8 cellular contexts compared by ENCODE assay signal in the genomic region with DNA sequence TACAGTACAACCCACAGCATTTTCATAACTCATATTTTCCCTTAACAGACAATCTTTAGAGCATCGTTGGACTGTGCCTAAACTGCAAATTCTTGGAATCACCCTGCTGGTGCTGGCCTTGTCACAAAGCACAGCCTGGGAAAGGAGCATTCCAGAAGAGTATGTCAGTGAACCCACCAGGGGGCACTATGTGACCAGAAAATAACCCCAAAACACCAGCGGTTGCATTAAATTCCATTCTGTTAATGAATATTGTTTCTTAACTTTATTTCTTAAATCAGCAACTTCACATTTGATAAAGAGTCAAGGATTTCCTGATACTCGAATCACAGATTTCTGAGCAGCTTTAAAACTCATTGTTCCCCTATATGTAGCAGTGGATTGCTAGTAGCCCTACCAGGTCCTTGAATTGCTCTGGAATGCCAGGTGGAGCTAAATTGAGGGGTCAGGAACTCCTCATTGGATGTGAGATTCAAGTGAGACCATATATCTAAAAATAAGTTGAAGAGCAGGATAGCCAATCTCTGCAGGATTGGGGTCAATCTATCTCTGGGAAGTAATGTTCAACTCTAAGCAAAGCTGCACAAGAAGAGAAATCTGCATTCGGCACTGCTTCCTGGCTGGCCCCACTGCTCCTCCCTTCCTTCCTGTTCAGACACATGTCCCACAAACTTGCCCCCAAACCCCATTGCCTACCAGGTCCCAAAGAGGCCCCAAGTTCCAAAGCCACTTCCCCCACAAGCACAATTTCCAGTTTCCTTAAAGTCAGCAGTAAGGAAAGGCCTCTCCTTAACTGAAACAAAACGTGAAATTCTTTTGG. TPM values are rescaled to one million over a fixed set of nuclear protein-coding genes. Genes with fewer than 3 reads are reported as not detected.
A peak's percentile ranks its signal among the peaks of the same experiment; 100 is the strongest.
DNase-seq lines count a peak whose midpoint lies in the region; ATAC-seq, FAIRE-seq and TF ChIP-seq lines count a peak whose summit lies in the region.

No MANE protein-coding gene starts in this region.

- no peaks in the 10 kb centered on the region for H3K36me3 Mint-ChIP-seq in brain

- peak overlapping the region in 3 of 5 experiments; percentile 17 to 48 (median 33) for H3K27ac Mint-ChIP-seq in brain

- peak; percentile 97 for FAIRE-seq in TTC549 (lab: Jason Lieb, UNC)

- ATAC-seq in Right ventricle myocardium inferior (peak; percentile 68), GM19397 (IDR thresholded peaks at IDR 0.05; ENCODE audit: unreplicated experiment) (no peak)

- no peak overlapping the region for H3K4me3 Mint-ChIP-seq in brain

- peak; percentile 96 to 97 for TF ChIP-seq CTCF in brain (conservative IDR thresholded peaks at IDR 0.05)

- H3K4me1 Mint-ChIP-seq in brain: peaks cover 13% of the 10 kb centered on the region

- intact Hi-C loops in Right ventricle myocardium inferior (cut with DNase I): loop anchor here (1.0 to 10.0 kb wide), 2 partner anchors 224 to 563 kb away; no protein-coding TSS in a partner anchor
- intact Hi-C loops in cardiac septum (cut with DNase I): loop anchor here (1.0 to 2.0 kb wide), 2 partner anchors 225 to 256 kb away; no protein-coding TSS in a partner anchor

- H3K9me3 Mint-ChIP-seq in brain: peaks cover 0 to 2% (median 0%) of the 10 kb centered on the region in 5 experiments

- peaks cover 8% of the 10 kb centered on the region for H3K27me3 Mint-ChIP-seq in brain

- DNase-seq in Right ventricle myocardium inferior (ENCODE audit: missing footprints) (no peak), cardiac septum (ENCODE audit: low spot score) (no peak), NCI-H2029 (lab: John Stamatoyannopoulos, UW) (peak; percentile 43), iPS-NIHi7 (ENCODE audit: extremely low spot score) (peak; percentile 74)
- peak in 2 of 3 donors; percentile 41 to 58 for DNase-seq in stimulated activated CD4-positive, alpha-beta T cell treated with anti-CD3 and anti-CD28 coated beads, Interleukin-12 subunit alpha, Interleukin-12 subunit beta, amount 100 ng/mL, for 48 hours (ENCODE audit: low read depth in 2 of 3, low spot score in 1 of 3)

RNA-seq across cellular contexts. Expression of a gene that starts 12.7 kb away (rescaled TPM):
- 131 TPM for total RNA-seq in Right ventricle myocardium inferior
- total RNA-seq in cardiac septum: 124 TPM
- polyA plus RNA-seq in brain (ENCODE audit: insufficient read depth, low read depth, low replicate concordance): 42.1 TPM

Comparison
In these comparisons a context has a peak if more than half of its experiments do, and no peak if none do; other contexts are left out.
1. DNase-seq: peak in NCI-H2029 (single experiment), iPS-NIHi7 (single experiment) and stimulated activated CD4-positive, alpha-beta T cell treated with anti-CD3 and anti-CD28 coated beads, Interleukin-12 subunit alpha, Interleukin-12 subunit beta, amount 100 ng/mL, for 48 hours (2 of 3); none in Right ventricle myocardium inferior (single experiment) and cardiac septum (single experiment).